Comparison of ENCODE assay signal across 8 cellular contexts in the genomic region with DNA sequence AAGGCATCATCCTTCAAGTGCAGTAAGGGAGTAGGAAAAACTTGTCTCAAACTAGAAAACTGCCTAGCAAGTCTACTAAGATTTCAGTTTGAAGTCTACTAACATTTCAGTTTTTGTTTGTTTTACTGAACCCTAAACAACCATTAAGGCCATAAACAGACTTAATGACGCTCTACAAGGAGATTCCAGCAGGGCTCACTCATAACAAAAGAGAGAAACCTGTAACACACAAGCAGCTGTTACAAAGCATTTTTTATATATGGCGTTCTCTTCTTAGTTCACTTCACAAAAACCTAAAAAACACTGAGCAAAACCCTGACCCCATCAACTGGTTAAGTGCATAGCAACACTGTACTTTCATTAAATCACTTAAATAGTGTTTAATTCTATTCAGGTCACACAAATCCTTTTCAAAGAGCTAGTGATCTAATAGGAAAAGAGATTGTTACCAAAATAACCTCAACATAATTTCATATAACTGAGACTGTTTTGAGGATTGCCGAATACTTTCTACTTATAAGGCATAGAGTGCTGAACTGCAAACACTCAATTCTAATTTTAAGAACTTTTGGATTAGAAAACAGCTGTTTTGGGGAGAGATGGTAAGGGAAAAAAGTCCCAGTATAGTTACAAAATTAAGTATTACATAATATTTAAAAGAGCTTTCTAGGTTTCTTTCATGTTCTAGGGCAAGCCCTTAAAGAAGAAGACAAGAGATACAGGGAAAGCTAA. TPM values are rescaled to one million over a fixed set of nuclear protein-coding genes. Genes with fewer than 3 reads are reported as not detected.
DNase-seq lines count a peak whose midpoint lies in the region; ATAC-seq and TF ChIP-seq lines count a peak whose summit lies in the region.

No MANE protein-coding gene starts in this region.

- ATAC-seq in CD4-positive, CD25-positive, alpha-beta regulatory T cell (ENCODE audit: low read depth in 2 of 2), result no peak
- ATAC-seq in left lung, result no peak

- peak overlapping the region; percentile 91 to 96 (median 94) for H3K4me3 Mint-ChIP-seq in CD4-positive, CD25-positive, alpha-beta regulatory T cell

- peak overlapping the region; percentile 89 for H3K9ac ChIP-seq in HUES64 (ENCODE audit: low read depth, low read length)

- no peaks in the 10 kb centered on the region for H3K36me3 Mint-ChIP-seq in CD4-positive, CD25-positive, alpha-beta regulatory T cell

- peaks cover 14% of the 10 kb centered on the region for H3K4me1 ChIP-seq in CD4-positive, CD25-positive, alpha-beta regulatory T cell (ENCODE audit: control insufficient read depth, insufficient read depth, low read length, poor library complexity, severe bottlenecking)
- H3K4me1 ChIP-seq in HUES64 (ENCODE audit: insufficient read depth, low read length) (peaks cover 16% of the 10 kb centered on the region), left lung (peaks cover 3 to 27% of the 10 kb centered on the region in 2 donors), tibial nerve (peaks cover 0 to 17% (median 7%) of the 10 kb centered on the region in 4 donors)

- no peak overlapping the region for H3K27ac ChIP-seq in CD4-positive, CD25-positive, alpha-beta regulatory T cell (ENCODE audit: insufficient read depth, low read length, poor library complexity, severe bottlenecking)
- H3K27ac ChIP-seq in HUES64 (ENCODE audit: low read depth, low read length) (no peak overlapping the region), left lung (peak overlapping the region; percentile 89 to 98), tibial nerve (peak overlapping the region; percentile 82 to 99 (median 95))

- H3K27me3 Mint-ChIP-seq in CD4-positive, CD25-positive, alpha-beta regulatory T cell, result no peaks in the 10 kb centered on the region

- TF ChIP-seq EP300 in tibial nerve (IDR thresholded peaks at IDR 0.05), result no peak

- no peak for DNase-seq in CD4-positive, CD25-positive, alpha-beta regulatory T cell
- DNase-seq in astrocyte of the cerebellum (ENCODE audit: low read depth) (no peak), left lung (no peak), tibial nerve (ENCODE audit: low spot score in 2 of 2) (no peak), AML-193 (lab: John Stamatoyannopoulos, UW) (no peak), NCI-H187 treated with DMSO at 0.1 percent for 48 hours (lab: John Stamatoyannopoulos, UW) (no peak), SK-N-DZ (ENCODE audit: low spot score) (no peak)

- no peaks in the 10 kb centered on the region for H3K9me3 ChIP-seq in CD4-positive, CD25-positive, alpha-beta regulatory T cell (ENCODE audit: control insufficient read depth in 2 of 2, low read length in 2 of 2)
- H3K9me3 ChIP-seq in HUES64 (ENCODE audit: insufficient read depth, low read depth, low read length) (no peaks in the 10 kb centered on the region), left lung (no peaks in the 10 kb centered on the region), tibial nerve (no peaks in the 10 kb centered on the region)

- TF ChIP-seq CTCF in astrocyte of the cerebellum (IDR thresholded peaks at IDR 0.05; ENCODE audit: low read depth, low read length, missing control alignments) (no peak), left lung (IDR thresholded peaks at IDR 0.05) (no peak), tibial nerve (IDR thresholded peaks at IDR 0.05) (no peak)

- WGBS in HUES64, result 33% methylated on average over 2 of the region's 3 CpGs
- 23 to 33% methylated on average over 3 of the region's 3 CpGs for WGBS in tibial nerve, 2 donors

- H3K4me1 Mint-ChIP-seq in CD4-positive, CD25-positive, alpha-beta regulatory T cell, result peaks cover 17 to 25% (median 19%) of the 10 kb centered on the region in 4 donors

- no peaks in the 10 kb centered on the region for H3K27me3 ChIP-seq in CD4-positive, CD25-positive, alpha-beta regulatory T cell (ENCODE audit: control insufficient read depth, insufficient read depth, low read length)
- H3K27me3 ChIP-seq in HUES64 (ENCODE audit: insufficient read depth, low read length), result no peaks in the 10 kb centered on the region
- no peaks in the 10 kb centered on the region for H3K27me3 ChIP-seq in left lung
- H3K27me3 ChIP-seq in tibial nerve, result no peaks in the 10 kb centered on the region

- TF ChIP-seq POLR2A in tibial nerve (IDR thresholded peaks at IDR 0.05), result no peak

- intact Hi-C loops in left lung (cut with DNase I), result no loop called here

- H3K9me3 Mint-ChIP-seq in CD4-positive, CD25-positive, alpha-beta regulatory T cell, result no peaks in the 10 kb centered on the region

- H3K36me3 ChIP-seq in CD4-positive, CD25-positive, alpha-beta regulatory T cell (ENCODE audit: control insufficient read depth, insufficient read depth, low read length), result no peaks in the 10 kb centered on the region
- H3K36me3 ChIP-seq in HUES64 (ENCODE audit: insufficient read depth, low read length), result no peaks in the 10 kb centered on the region
- no peaks in the 10 kb centered on the region for H3K36me3 ChIP-seq in left lung
- H3K36me3 ChIP-seq in tibial nerve, result no peaks in the 10 kb centered on the region

- peak overlapping the region in 1 of 3 donors; percentile 69 for H3K27ac Mint-ChIP-seq in CD4-positive, CD25-positive, alpha-beta regulatory T cell

- peak overlapping the region; percentile 74 for H3K4me3 ChIP-seq in CD4-positive, CD25-positive, alpha-beta regulatory T cell (ENCODE audit: low read depth, low read length)
- H3K4me3 ChIP-seq in HUES64 (ENCODE audit: low read length) (peak overlapping the region; percentile 76), astrocyte of the cerebellum (ENCODE audit: low read depth, low read length) (peak overlapping the region; percentile 78), left lung (peak overlapping the region; percentile 72 to 82), tibial nerve (peak overlapping the region; percentile 71 to 85 (median 80))

- in situ Hi-C loops in astrocyte of the cerebellum (cut with HindIII; ENCODE audit: low sequenced_read_pairs), result no loop called here

RNA-seq across cellular contexts. Expression of a gene that starts 1.5 kb away (rescaled TPM):
- total RNA-seq in CD4-positive, CD25-positive, alpha-beta regulatory T cell, result 6.6 TPM
- polyA plus RNA-seq in CD4-positive, CD25-positive, alpha-beta regulatory T cell, result 1 to 10 TPM; 1.5 to 6.3 (median 4.1) TPM
- polyA plus RNA-seq in HUES64 (2013, experiment 1 of 2), result 15.6 TPM
- 18.1 TPM for polyA plus RNA-seq in HUES64 (2013, experiment 2 of 2)
- 10 to 100 TPM; 18.1 to 22.9 TPM for total RNA-seq in left lung
- 10 to 100 TPM; 17.0 to 27.3 (median 18.1) TPM for total RNA-seq in tibial nerve
- 24.4 and 26.5 TPM in 2 replicates for polyA plus RNA-seq in SK-N-DZ (2014; cell fraction: cytosol; rRNA removed)
- polyA plus RNA-seq in SK-N-DZ (2014; cell fraction: nucleus; rRNA removed), result 17.7 and 32.4 TPM in 2 replicates

Comparison
In these comparisons a context has a peak if more than half of its experiments do, and no peak if none do; other contexts are left out.
1. H3K27ac ChIP-seq: peak in left lung (2 of 2) and tibial nerve (4 of 4); none in CD4-positive, CD25-positive, alpha-beta regulatory T cell (single experiment) and HUES64 (single experiment).
2. Peak in every context shown above with its lines, with median percentiles within 50 percentile points of each other: H3K4me3 ChIP-seq.